In the genomic region with DNA sequence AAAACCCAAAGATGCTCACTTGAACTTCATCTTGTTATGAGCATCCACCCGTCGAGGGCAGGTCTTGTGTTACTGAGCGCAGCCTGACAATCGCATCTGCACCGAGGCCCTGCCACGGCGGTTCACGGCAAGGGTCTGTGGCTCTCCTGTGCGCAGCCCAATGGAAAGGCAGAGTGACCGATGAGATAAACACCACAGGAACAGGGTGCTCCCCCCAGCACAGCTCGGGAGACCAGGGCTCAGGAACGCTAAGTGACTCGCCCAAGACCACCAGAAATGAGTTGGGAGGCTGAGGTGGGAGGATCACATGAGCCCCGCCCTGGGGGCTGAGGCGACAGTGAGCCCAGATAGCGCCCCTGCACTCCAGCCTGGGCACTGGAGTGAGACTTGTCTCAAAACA, we compare ENCODE assay signal across 21 cellular contexts.
A peak's percentile ranks its signal among the peaks of the same experiment; 100 is the strongest.
DNase-seq lines count a peak whose midpoint lies in the region; ATAC-seq and TF ChIP-seq lines count a peak whose summit lies in the region.
"Had no signal": no experiment of that assay in that cellular context is flagged by ENCODE, and none has a peak within 500 bp of the region (broad histone marks: within the 10 kb centered on the region; RNA-seq: fewer than 3 reads in every experiment).

No MANE protein-coding gene starts in this region.

- H3K9me3 Mint-ChIP-seq in CD4-positive, CD25-positive, alpha-beta regulatory T cell, result no peaks in the 10 kb centered on the region
- no peaks in the 10 kb centered on the region for H3K9me3 Mint-ChIP-seq in GM23338
- no peaks in the 10 kb centered on the region for H3K9me3 Mint-ChIP-seq in effector memory CD8-positive, alpha-beta T cell
- H3K9me3 Mint-ChIP-seq: nephron had no signal

- no peak overlapping the region for H3K4me3 ChIP-seq in CD4-positive, CD25-positive, alpha-beta regulatory T cell (ENCODE audit: low read depth, low read length)
- no peak overlapping the region for H3K4me3 ChIP-seq in GM23338
- no peak overlapping the region for H3K4me3 ChIP-seq in osteoblast (ENCODE audit: insufficient read depth, low read length)
- H3K4me3 ChIP-seq: coronary artery, GM23248 had no signal

- TF ChIP-seq CTCF in GM23338 (conservative IDR thresholded peaks at IDR 0.05; ENCODE audit: low read depth in 2 of 2), result no peak
- no peak for TF ChIP-seq CTCF in osteoblast (IDR thresholded peaks at IDR 0.05; ENCODE audit: extremely low read depth, low read depth, low read length)

- H3K79me2 ChIP-seq in GM23338 (replicated peaks; ENCODE audit: insufficient read depth) (peaks cover 100% of the 10 kb centered on the region), osteoblast (ENCODE audit: insufficient read depth, low read length) (peaks cover 97% of the 10 kb centered on the region)

- H3K4me2 ChIP-seq in GM23338 (no peak overlapping the region), osteoblast (ENCODE audit: insufficient read depth, low read length) (no peak overlapping the region)

- H3K4me1 ChIP-seq in CD4-positive, CD25-positive, alpha-beta regulatory T cell (ENCODE audit: control insufficient read depth, insufficient read depth, low read length, poor library complexity, severe bottlenecking), result peaks cover 92% of the 10 kb centered on the region
- peaks cover 37% of the 10 kb centered on the region for H3K4me1 ChIP-seq in GM23338 (ENCODE audit: insufficient read depth)
- no peaks in the 10 kb centered on the region for H3K4me1 ChIP-seq in osteoblast (ENCODE audit: insufficient read depth, low read length)

- peaks cover 20% of the 10 kb centered on the region; the same call in 1 of the 2 replicates for H3F3A ChIP-seq in GM23338 (replicated peaks; ENCODE audit: low read depth)

- H4K20me1 ChIP-seq in GM23338 (replicated peaks; ENCODE audit: insufficient read depth) (peaks cover 96% of the 10 kb centered on the region), osteoblast (ENCODE audit: insufficient read depth, low read length) (peaks cover 89% of the 10 kb centered on the region)

- H3K36me3 ChIP-seq in CD4-positive, CD25-positive, alpha-beta regulatory T cell (ENCODE audit: control insufficient read depth, insufficient read depth, low read length), result peaks cover 9% of the 10 kb centered on the region
- H3K36me3 ChIP-seq in GM23338 (ENCODE audit: insufficient read depth) (peaks cover 5% of the 10 kb centered on the region; the same call in 1 of the 2 replicates), osteoblast (ENCODE audit: insufficient read depth, low read length) (peaks cover 18% of the 10 kb centered on the region)

- H3K27me3 Mint-ChIP-seq in CD4-positive, CD25-positive, alpha-beta regulatory T cell, result no peaks in the 10 kb centered on the region
- H3K27me3 Mint-ChIP-seq in GM23338 (ENCODE audit: insufficient read depth, low read depth, poor library complexity), result peaks cover 30% of the 10 kb centered on the region
- H3K27me3 Mint-ChIP-seq in effector memory CD8-positive, alpha-beta T cell, result no peaks in the 10 kb centered on the region
- H3K27me3 Mint-ChIP-seq: progenitor cell of endocrine pancreas had no signal

- DNase-seq in CD4-positive, CD25-positive, alpha-beta regulatory T cell, result no peak
- DNase-seq in GM23338 (ENCODE audit: low spot score) (no peak), osteoblast (ENCODE audit: insufficient read length, low spot score, missing footprints) (peak; percentile 38), RPMI8226 (no peak), NCI-H1048 (lab: John Stamatoyannopoulos, UW) (no peak)
- no peak for DNase-seq in effector memory CD8-positive, alpha-beta T cell
- DNase-seq: activated effector memory CD4-positive, alpha-beta T cell treated with Interleukin-2 at 50 U/mL for 16 hours; COR-L47; DND-41; NCI-H1092 treated with DMSO at 0.1 percent for 48 hours; NCI-H2029; NCI-H2227 treated with DMSO at 0.1 percent for 48 hours; SHP77; small intestine; stimulated activated CD4-positive, alpha-beta T cell treated with anti-CD3 and anti-CD28 coated beads, Interleukin-2, amount 100 ng/mL, for 48 hours; stimulated activated naive CD4-positive, alpha-beta T cell treated with Interleukin-2 at 50 U/mL for 16 hours had no signal

- no peaks in the 10 kb centered on the region for H3K9me2 ChIP-seq in GM23338 (ENCODE audit: insufficient read depth)

- peak overlapping the region in 2 of 3 donors; percentile 72 to 79 for H3K27ac Mint-ChIP-seq in CD4-positive, CD25-positive, alpha-beta regulatory T cell
- no peak overlapping the region for H3K27ac Mint-ChIP-seq in GM23338
- H3K27ac Mint-ChIP-seq in effector memory CD8-positive, alpha-beta T cell, result peak overlapping the region; percentile 94

- no peaks in the 10 kb centered on the region for H3K27me3 ChIP-seq in CD4-positive, CD25-positive, alpha-beta regulatory T cell (ENCODE audit: control insufficient read depth, insufficient read depth, low read length)
- H3K27me3 ChIP-seq in GM23338 (ENCODE audit: insufficient read depth) (no peaks in the 10 kb centered on the region), osteoblast (ENCODE audit: insufficient read depth, low read length) (no peaks in the 10 kb centered on the region)

- H2AFZ ChIP-seq in GM23338 (no peak overlapping the region), osteoblast (ENCODE audit: low read length) (no peak overlapping the region)
- H2AFZ ChIP-seq: GM23248 had no signal

- ATAC-seq in CD4-positive, CD25-positive, alpha-beta regulatory T cell (ENCODE audit: low read depth in 2 of 2), result no peak
- ATAC-seq in GM23338, result no peak
- ATAC-seq in effector memory CD8-positive, alpha-beta T cell (replicated peaks), result no peak
- no peak for ATAC-seq in HG03520 (IDR thresholded peaks at IDR 0.05; ENCODE audit: unreplicated experiment)

- H3K4me3 Mint-ChIP-seq in CD4-positive, CD25-positive, alpha-beta regulatory T cell, result peak overlapping the region in 3 of 4 donors; percentile 61 to 73 (median 65)
- H3K4me3 Mint-ChIP-seq in GM23338, result no peak overlapping the region
- peak overlapping the region; percentile 78 for H3K4me3 Mint-ChIP-seq in effector memory CD8-positive, alpha-beta T cell
- H3K4me3 Mint-ChIP-seq: nephron had no signal

- peaks cover 3% of the 10 kb centered on the region for H3K36me3 Mint-ChIP-seq in CD4-positive, CD25-positive, alpha-beta regulatory T cell
- peaks cover 18% of the 10 kb centered on the region; the same call in 2 of the 3 replicates for H3K36me3 Mint-ChIP-seq in GM23338 (ENCODE audit: low read depth)
- H3K36me3 Mint-ChIP-seq in effector memory CD8-positive, alpha-beta T cell (ENCODE audit: insufficient read depth), result peaks cover 48% of the 10 kb centered on the region

- no peaks in the 10 kb centered on the region for H3K9me3 ChIP-seq in CD4-positive, CD25-positive, alpha-beta regulatory T cell (ENCODE audit: control insufficient read depth in 2 of 2, low read length in 2 of 2)
- no peaks in the 10 kb centered on the region for H3K9me3 ChIP-seq in osteoblast (ENCODE audit: low read depth, low read length)

- H3K27ac ChIP-seq in CD4-positive, CD25-positive, alpha-beta regulatory T cell (ENCODE audit: insufficient read depth, low read length, poor library complexity, severe bottlenecking), result no peak overlapping the region
- H3K27ac ChIP-seq in GM23338 (ENCODE audit: low read depth) (peak overlapping the region; percentile 57; the same call in 1 of the 2 replicates), osteoblast (ENCODE audit: low read depth, low read length) (no peak overlapping the region)
- H3K27ac ChIP-seq: coronary artery, GM23248 had no signal

- peaks cover 22 to 97% (median 77%) of the 10 kb centered on the region in 4 donors for H3K4me1 Mint-ChIP-seq in CD4-positive, CD25-positive, alpha-beta regulatory T cell
- peaks cover 78% of the 10 kb centered on the region for H3K4me1 Mint-ChIP-seq in GM23338
- peaks cover 78 to 81% of the 10 kb centered on the region in 2 donors for H3K4me1 Mint-ChIP-seq in effector memory CD8-positive, alpha-beta T cell (ENCODE audit: low read depth in 2 of 2)

TF ChIP-seq in GM23338, 12 proteins besides CTCF, POLR2A, EP300 and RAD21 (continues in another document):
- TF ChIP-seq, protein P1, sequence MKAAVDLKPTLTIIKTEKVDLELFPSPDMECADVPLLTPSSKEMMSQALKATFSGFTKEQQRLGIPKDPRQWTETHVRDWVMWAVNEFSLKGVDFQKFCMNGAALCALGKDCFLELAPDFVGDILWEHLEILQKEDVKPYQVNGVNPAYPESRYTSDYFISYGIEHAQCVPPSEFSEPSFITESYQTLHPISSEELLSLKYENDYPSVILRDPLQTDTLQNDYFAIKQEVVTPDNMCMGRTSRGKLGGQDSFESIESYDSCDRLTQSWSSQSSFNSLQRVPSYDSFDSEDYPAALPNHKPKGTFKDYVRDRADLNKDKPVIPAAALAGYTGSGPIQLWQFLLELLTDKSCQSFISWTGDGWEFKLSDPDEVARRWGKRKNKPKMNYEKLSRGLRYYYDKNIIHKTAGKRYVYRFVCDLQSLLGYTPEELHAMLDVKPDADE (IDR thresholded peaks at IDR 0.05), result no peak
